1 cellular context compared by ENCODE assay signal in genomic region chr7:2258661-2259365, GRCh38.
A peak's percentile ranks its signal among the peaks of the same experiment; 100 is the strongest.
TF ChIP-seq lines count a peak whose summit lies in the region.

No MANE protein-coding gene starts in this region.

TF ChIP-seq in GM12878, 131 proteins besides CTCF, POLR2A, EP300 and RAD21 (continued from another document and continues in another):
- TF ChIP-seq ZBTB40 (IDR thresholded peaks at IDR 0.05; ENCODE audit: borderline replicate concordance) (no peak), NFXL1 (IDR thresholded peaks at IDR 0.05; ENCODE audit: borderline replicate concordance) (no peak), MXI1 (IDR thresholded peaks at IDR 0.05; ENCODE audit: low read depth, low read length) (no peak), ZNF687 (IDR thresholded peaks at IDR 0.05) (0 out of 2 replicates have a peak, but pooled peaks have one; percentile 33), MAX (IDR thresholded peaks at IDR 0.05; ENCODE audit: low read depth, low read length) (no peak), ETV6 (conservative IDR thresholded peaks at IDR 0.05 in 1 of 2, IDR thresholded peaks at IDR 0.05 in 1 of 2; ENCODE audit: borderline replicate concordance in 1 of 2, low read depth in 1 of 2) (no peak), MTA3 (IDR thresholded peaks at IDR 0.05; ENCODE audit: borderline replicate concordance, low read length) (no peak), ZNF274 (IDR thresholded peaks at IDR 0.05; ENCODE audit: insufficient read depth, insufficient read length) (no peak), SP1 (IDR thresholded peaks at IDR 0.05; ENCODE audit: low read depth, low read length) (no peak), BCLAF1 (IDR thresholded peaks at IDR 0.05) (no peak), SIN3A (IDR thresholded peaks at IDR 0.05; ENCODE audit: low read depth, low read length) (no peak), E4F1 (IDR thresholded peaks at IDR 0.05; ENCODE audit: borderline replicate concordance, partially characterized antibody) (no peak), E2F8 (IDR thresholded peaks at IDR 0.05; ENCODE audit: low read depth, partially characterized antibody) (no peak), REST (IDR thresholded peaks at IDR 0.05; ENCODE audit: low read depth, low read length) (no peak), SRF (IDR thresholded peaks at IDR 0.05; ENCODE audit: low read depth in 2 of 2, low read length in 2 of 2) (no peak), WRNIP1 (IDR thresholded peaks at IDR 0.05; ENCODE audit: borderline replicate concordance, low read depth, low read length) (no peak), RFX5 (IDR thresholded peaks at IDR 0.05; ENCODE audit: low read depth, low read length) (no peak), YBX1 (IDR thresholded peaks at IDR 0.05) (no peak), NFYA (IDR thresholded peaks at IDR 0.05; ENCODE audit: borderline replicate concordance, low read depth, low read length) (no peak), PAX8 (IDR thresholded peaks at IDR 0.05) (no peak), CBX5 (IDR thresholded peaks at IDR 0.05; ENCODE audit: low read depth) (no peak), CEBPB (IDR thresholded peaks at IDR 0.05; ENCODE audit: borderline replicate concordance in 1 of 2, low read depth in 2 of 2, low read length in 2 of 2) (no peak), RB1 (IDR thresholded peaks at IDR 0.05; ENCODE audit: borderline replicate concordance) (no peak), PRDM15 (CRISPR knock-in tag; IDR thresholded peaks at IDR 0.05) (no peak), KAT2A (conservative IDR thresholded peaks at IDR 0.05; ENCODE audit: control insufficient read depth, low read depth, low read length) (no peak), BMI1 (IDR thresholded peaks at IDR 0.05; ENCODE audit: borderline replicate concordance) (no peak), MYC (IDR thresholded peaks at IDR 0.05; ENCODE audit: insufficient read depth, insufficient read length, insufficient replicate concordance, low read length, severe bottlenecking) (no peak), EGR1 (IDR thresholded peaks at IDR 0.05; ENCODE audit: borderline replicate concordance in 1 of 2, low read depth in 2 of 2, low read length in 2 of 2) (no peak), IKZF1 (conservative IDR thresholded peaks at IDR 0.05) (peak; percentile 88), SMAD5 (IDR thresholded peaks at IDR 0.05; ENCODE audit: low read depth) (no peak)
